8 cellular contexts compared by ENCODE assay signal in genomic region chr12:6765634-6766581, GRCh38. TPM values are rescaled to one million over a fixed set of nuclear protein-coding genes. Genes with fewer than 3 reads are reported as not detected.
DNase-seq lines count a peak whose midpoint lies in the region; ATAC-seq and TF ChIP-seq lines count a peak whose summit lies in the region.

PTMS (plus strand) TSS chr12:6766363; CDS start chr12:6766706, 343 bp downstream.

- no peak for TF ChIP-seq RAD21 in neural cell (conservative IDR thresholded peaks at IDR 0.05)

- H3K36me3 ChIP-seq in neural cell (ENCODE audit: insufficient read depth, low read length): no peaks in the 10 kb centered on the region

- H3K4me1 Mint-ChIP-seq in activated naive CD4-positive, alpha-beta T cell treated with anti-CD3 and anti-CD28 coated beads for 36 hours (ENCODE audit: low read depth): peaks cover 29% of the 10 kb centered on the region
- H3K4me1 Mint-ChIP-seq in activated T-helper 17 cell treated with anti-CD3 and anti-CD28 coated beads, Interleukin-2, amount 50 U/mL, for 72 hours: peaks cover 38% of the 10 kb centered on the region

- peak within 1 kb of the TSS; percentile 99 for H3K9ac ChIP-seq in neural cell (ENCODE audit: low read length)

- H3K27me3 Mint-ChIP-seq in activated naive CD4-positive, alpha-beta T cell treated with anti-CD3 and anti-CD28 coated beads for 36 hours (ENCODE audit: low read depth): peaks cover 34% of the 10 kb centered on the region
- peaks cover 34% of the 10 kb centered on the region for H3K27me3 Mint-ChIP-seq in activated T-helper 17 cell treated with anti-CD3 and anti-CD28 coated beads, Interleukin-2, amount 50 U/mL, for 72 hours

- H3K79me2 ChIP-seq in neural cell (replicated peaks; ENCODE audit: insufficient read depth, low read length): peaks cover 70% of the 10 kb centered on the region

- H3K4me3 ChIP-seq in foreskin fibroblast (ENCODE audit: low read depth in 1 of 2, low read length in 2 of 2) (peak within 1 kb of the TSS; percentile 89 to 91), neural cell (ENCODE audit: low read length) (peak within 1 kb of the TSS; percentile 87)

- H3K9me3 ChIP-seq in neural cell (ENCODE audit: low read length): no peaks in the 10 kb centered on the region

- DNase-seq in activated naive CD4-positive, alpha-beta T cell treated with anti-CD3 and anti-CD28 coated beads for 36 hours: no peak
- no peak for DNase-seq in activated naive CD4-positive, alpha-beta T cell treated with anti-CD3 and anti-CD28 coated beads, Interleukin-2, amount 50 U/mL, for 16 hours
- DNase-seq in NCI-H2196 (lab: John Stamatoyannopoulos, UW; ENCODE audit: unreplicated experiment): peak; percentile 71
- DNase-seq in foreskin fibroblast: peak; percentile 89 to 92

- no peaks in the 10 kb centered on the region for H3K9me2 ChIP-seq in neural cell (ENCODE audit: insufficient read depth, low read length)

- ATAC-seq in HG02885 (IDR thresholded peaks at IDR 0.05; ENCODE audit: poor library complexity, unreplicated experiment): peak; percentile 23
- peak; percentile 16 for ATAC-seq in activated T-helper 17 cell treated with anti-CD3 and anti-CD28 coated beads, Interleukin-2, amount 50 U/mL, for 72 hours (replicated peaks)
- ATAC-seq in GM21528 (IDR thresholded peaks at IDR 0.05; ENCODE audit: low FRiP score, unreplicated experiment): no peak

- H2AFZ ChIP-seq in neural cell (ENCODE audit: low read depth, low read length): peak within 1 kb of the TSS; percentile 12

- CTCF ChIA-PET in activated naive CD4-positive, alpha-beta T cell treated with anti-CD3 and anti-CD28 coated beads for 36 hours (lab: Charles Lee): interaction anchor here (0.5 to 4.0 kb wide), 18 partner anchors 7 to 206 kb away, joined by 3 to 44 read pairs (median 8); partner anchors contain the start of genes CD4, MLF2 and ZNF384

- H3K36me3 Mint-ChIP-seq in activated naive CD4-positive, alpha-beta T cell treated with anti-CD3 and anti-CD28 coated beads for 36 hours (ENCODE audit: low read depth): no peaks in the 10 kb centered on the region
- H3K36me3 Mint-ChIP-seq in activated T-helper 17 cell treated with anti-CD3 and anti-CD28 coated beads, Interleukin-2, amount 50 U/mL, for 72 hours (ENCODE audit: low read depth): peaks cover 35% of the 10 kb centered on the region

- peak within 1 kb of the TSS; percentile 100 for H3K27ac ChIP-seq in neural cell (ENCODE audit: low read length)

- no peaks in the 10 kb centered on the region for H3K9me3 Mint-ChIP-seq in activated naive CD4-positive, alpha-beta T cell treated with anti-CD3 and anti-CD28 coated beads for 36 hours
- H3K9me3 Mint-ChIP-seq in activated T-helper 17 cell treated with anti-CD3 and anti-CD28 coated beads, Interleukin-2, amount 50 U/mL, for 72 hours: no peaks in the 10 kb centered on the region

- peak; percentile 11 for TF ChIP-seq EP300 in neural cell (conservative IDR thresholded peaks at IDR 0.05; ENCODE audit: poor library complexity, severe bottlenecking)

- peak within 1 kb of the TSS; percentile 68 for H3K4me2 ChIP-seq in neural cell (ENCODE audit: low read length)

- peak within 1 kb of the TSS; percentile 85 for H3K4me3 Mint-ChIP-seq in activated naive CD4-positive, alpha-beta T cell treated with anti-CD3 and anti-CD28 coated beads for 36 hours
- peak within 1 kb of the TSS; percentile 89 for H3K4me3 Mint-ChIP-seq in activated T-helper 17 cell treated with anti-CD3 and anti-CD28 coated beads, Interleukin-2, amount 50 U/mL, for 72 hours

- no peak for TF ChIP-seq CTCF in foreskin fibroblast (IDR thresholded peaks at IDR 0.05; ENCODE audit: low read depth, low read length)
- no peak for TF ChIP-seq CTCF in neural cell (IDR thresholded peaks at IDR 0.05; ENCODE audit: poor library complexity, severe bottlenecking)

- peaks cover 31% of the 10 kb centered on the region for H4K20me1 ChIP-seq in neural cell (ENCODE audit: insufficient read depth)

- peak within 1 kb of the TSS; percentile 52 for H3K27ac Mint-ChIP-seq in activated naive CD4-positive, alpha-beta T cell treated with anti-CD3 and anti-CD28 coated beads for 36 hours
- peak within 1 kb of the TSS; percentile 78 for H3K27ac Mint-ChIP-seq in activated T-helper 17 cell treated with anti-CD3 and anti-CD28 coated beads, Interleukin-2, amount 50 U/mL, for 72 hours

- no peaks in the 10 kb centered on the region for H3K27me3 ChIP-seq in neural cell (ENCODE audit: insufficient read depth, low read depth, low read length)

- intact Hi-C loops in activated naive CD4-positive, alpha-beta T cell treated with anti-CD3 and anti-CD28 coated beads for 36 hours (cut with micrococcal nuclease): loop anchor here (1.0 to 5.0 kb wide), 3 partner anchors 8 to 61 kb away; partner anchors contain the start of genes MLF2 and P3H3

- H3F3A ChIP-seq in neural cell (ENCODE audit: insufficient read depth, low read length, poor library complexity, severe bottlenecking): peaks cover 10% of the 10 kb centered on the region

TF ChIP-seq in neural cell, 6 proteins besides CTCF, POLR2A, EP300 and RAD21:
- TF ChIP-seq MXI1 (conservative IDR thresholded peaks at IDR 0.05; ENCODE audit: poor library complexity, severe bottlenecking) (peak; percentile 18), REST (IDR thresholded peaks at IDR 0.05; ENCODE audit: borderline replicate concordance) (peak; percentile 86), SMC3 (conservative IDR thresholded peaks at IDR 0.05; ENCODE audit: poor library complexity) (no peak), EZH2 (IDR thresholded peaks at IDR 0.05; ENCODE audit: borderline replicate concordance, insufficient read depth, low read length, poor library complexity, severe bottlenecking) (no peak), POLR2AphosphoS5 (IDR thresholded peaks at IDR 0.05) (peak; percentile 98), TAF1 (IDR thresholded peaks at IDR 0.05; ENCODE audit: low read depth) (peak; percentile 81)
TF ChIP-seq in neural cell: peak in this region for 4.

RNA-seq across cellular contexts. Expression of gene PTMS, which starts in this region (rescaled TPM):
- 10 to 100 TPM; 35.1 to 44.2 TPM for total RNA-seq in activated naive CD4-positive, alpha-beta T cell treated with anti-CD3 and anti-CD28 coated beads for 36 hours
- total RNA-seq in activated T-helper 17 cell treated with anti-CD3 and anti-CD28 coated beads, Interleukin-2, amount 50 U/mL, for 72 hours: 100 to 1,000 TPM in 1 of 2 donors, 10 to 100 TPM in 1; 71.3 to 161 TPM
- 504 and 557 TPM in 2 replicates for polyA plus RNA-seq in neural cell
- polyA minus RNA-seq in neural cell: 239 and 310 TPM in 2 replicates

Comparison
In these comparisons a context has a peak if more than half of its experiments do, and no peak if none do; other contexts are left out.
1. DNase-seq: peak in NCI-H2196 (single experiment) and foreskin fibroblast (2 of 2); none in activated naive CD4-positive, alpha-beta T cell treated with anti-CD3 and anti-CD28 coated beads for 36 hours (single experiment) and activated naive CD4-positive, alpha-beta T cell treated with anti-CD3 and anti-CD28 coated beads, Interleukin-2, amount 50 U/mL, for 16 hours (single experiment).